In the genomic region with DNA sequence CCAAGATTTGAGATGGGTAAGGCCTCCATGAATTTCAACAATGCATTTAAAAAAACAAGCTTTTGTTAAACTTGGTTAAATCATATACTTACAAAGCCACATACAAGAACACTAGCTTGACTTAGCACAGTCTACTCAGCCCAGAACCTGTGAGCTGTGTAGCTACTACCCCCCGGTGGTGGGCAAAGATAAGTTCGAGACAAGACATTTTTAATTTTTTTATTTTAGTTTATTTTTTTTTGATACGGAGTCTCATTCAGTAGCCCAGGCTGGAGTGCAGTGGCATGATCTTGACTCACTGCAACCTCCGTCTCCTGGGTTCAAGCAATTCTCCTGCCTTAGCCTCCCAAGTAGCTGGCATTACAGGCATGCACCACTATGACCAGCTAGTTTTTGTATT, we compare ENCODE assay signal across 8 cellular contexts. TPM values are rescaled to one million over a fixed set of nuclear protein-coding genes. Genes with fewer than 3 reads are reported as not detected.
DNase-seq lines count a peak whose midpoint lies in the region; ATAC-seq and TF ChIP-seq lines count a peak whose summit lies in the region.

No MANE protein-coding gene starts in this region.

- BruUV-seq in PC-9 (replicated peaks; lab: Mats Ljungman, UMichigan): no TSS peak

- peaks cover 34% of the 10 kb centered on the region; the same call in 1 of the 2 replicates for H3F3A ChIP-seq in PC-9 (ENCODE audit: insufficient read depth, low read depth)

- H3K27ac Mint-ChIP-seq in activated naive CD4-positive, alpha-beta T cell treated with anti-CD3 and anti-CD28 coated beads for 36 hours: peak overlapping the region; percentile 26

- 0 out of 2 replicates have a peak, but pooled peaks cover 7% of the 10 kb centered on the region for H3K9me2 ChIP-seq in PC-9 (ENCODE audit: insufficient read depth)

- H3K4me3 Mint-ChIP-seq in activated naive CD4-positive, alpha-beta T cell treated with anti-CD3 and anti-CD28 coated beads for 36 hours: peak overlapping the region; percentile 25

- peak; percentile 49 for DNase-seq in AG09319 (ENCODE audit: extremely low read depth, low read depth)
- peak; percentile 67 for DNase-seq in H4 (ENCODE audit: low spot score)
- DNase-seq in PC-9: peak; percentile 39 to 62
- DNase-seq in activated naive CD4-positive, alpha-beta T cell treated with anti-CD3 and anti-CD28 coated beads for 36 hours: peak; percentile 79
- peak; percentile 22 for DNase-seq in iPS DF 6.9 (ENCODE audit: low read depth, low spot score)
- DNase-seq in stimulated activated CD8-positive, alpha-beta memory T cell treated with anti-CD3 and anti-CD28 coated beads, Interleukin-15, amount 100 ng/mL, for 1 hour (ENCODE audit: low read depth): peak; percentile 20
- DNase-seq in cortex of kidney (lab: John Stamatoyannopoulos, UW): no peak

- H3K79me2 ChIP-seq in PC-9 (ENCODE audit: low read depth): peaks cover 23% of the 10 kb centered on the region

- WGBS in iPS DF 6.9 (ENCODE audit: insufficient coverage, insufficient read length): no CpG with 5 or more reads among the region's 4 CpGs

- no peak for ATAC-seq in HG02852 (IDR thresholded peaks at IDR 0.05; ENCODE audit: unreplicated experiment)

- peak; percentile 54 for TF ChIP-seq CTCF in AG09319 (IDR thresholded peaks at IDR 0.05; ENCODE audit: low read depth, low read length)
- peak; percentile 67 for TF ChIP-seq CTCF in PC-9 (conservative IDR thresholded peaks at IDR 0.05)

- H3K4me1 ChIP-seq in PC-9 (replicated peaks; ENCODE audit: insufficient read depth): peaks cover 43% of the 10 kb centered on the region
- no peaks in the 10 kb centered on the region for H3K4me1 ChIP-seq in iPS DF 6.9 (ENCODE audit: control insufficient read depth, insufficient read depth, low read length)

- intact Hi-C loops in PC-9 (cut with micrococcal nuclease; ENCODE audit: unreplicated experiment): loop anchor here (1.0 kb wide), 2 partner anchors 32 to 218 kb away; no protein-coding TSS in a partner anchor
- intact Hi-C loops in activated naive CD4-positive, alpha-beta T cell treated with anti-CD3 and anti-CD28 coated beads for 36 hours (cut with micrococcal nuclease): loop anchor here (1.0 to 5.0 kb wide), 6 partner anchors 32 to 438 kb away; no protein-coding TSS in a partner anchor

- H4K20me1 ChIP-seq in PC-9 (ENCODE audit: insufficient read depth): no peaks in the 10 kb centered on the region

- POLR2A ChIA-PET in PC-9 (lab: Charles Lee; ENCODE audit: unreplicated experiment): interaction anchor here (0.7 kb wide), 3 partner anchors 144 to 1118 kb away, joined by 4 to 9 read pairs (median 8); no protein-coding TSS in a partner anchor

- H3K36me3 ChIP-seq in PC-9 (ENCODE audit: low read depth) (no peaks in the 10 kb centered on the region), iPS DF 6.9 (ENCODE audit: control insufficient read depth, insufficient read depth, low read length) (no peaks in the 10 kb centered on the region)

- H3K9me3 ChIP-seq in PC-9 (ENCODE audit: insufficient read depth, low read depth): no peaks in the 10 kb centered on the region
- no peaks in the 10 kb centered on the region for H3K9me3 ChIP-seq in iPS DF 6.9 (ENCODE audit: control insufficient read depth, insufficient read depth, low read length)

- H3K27me3 Mint-ChIP-seq in activated naive CD4-positive, alpha-beta T cell treated with anti-CD3 and anti-CD28 coated beads for 36 hours (ENCODE audit: low read depth): no peaks in the 10 kb centered on the region

- H2AFZ ChIP-seq in PC-9: no peak overlapping the region

- H3K9me3 Mint-ChIP-seq in activated naive CD4-positive, alpha-beta T cell treated with anti-CD3 and anti-CD28 coated beads for 36 hours: no peaks in the 10 kb centered on the region

- CTCF ChIA-PET in PC-9 (lab: Charles Lee): interaction anchor here (0.6 to 1.9 kb wide), 9 partner anchors 20 to 253 kb away, joined by 3 to 13 read pairs (median 4); no protein-coding TSS in a partner anchor
- CTCF ChIA-PET in activated naive CD4-positive, alpha-beta T cell treated with anti-CD3 and anti-CD28 coated beads for 36 hours (lab: Charles Lee): interaction anchor here (0.6 to 7.9 kb wide), 24 partner anchors 8 to 272 kb away, joined by 3 to 205 read pairs (median 5); a partner anchor contains a TSS

- H3K27ac ChIP-seq in PC-9 (no peak overlapping the region), iPS DF 6.9 (ENCODE audit: low read length) (no peak overlapping the region)

- H3K4me2 ChIP-seq in PC-9: no peak overlapping the region

- H3K4me1 Mint-ChIP-seq in activated naive CD4-positive, alpha-beta T cell treated with anti-CD3 and anti-CD28 coated beads for 36 hours (ENCODE audit: low read depth): peaks cover 41% of the 10 kb centered on the region

- H3K27me3 ChIP-seq in PC-9 (ENCODE audit: insufficient read depth, low read depth) (no peaks in the 10 kb centered on the region), iPS DF 6.9 (ENCODE audit: control insufficient read depth, insufficient read depth, low read length) (no peaks in the 10 kb centered on the region)

- H3K4me3 ChIP-seq in PC-9 (no peak overlapping the region), iPS DF 6.9 (ENCODE audit: low read length) (no peak overlapping the region)

- no peaks in the 10 kb centered on the region for H3K36me3 Mint-ChIP-seq in activated naive CD4-positive, alpha-beta T cell treated with anti-CD3 and anti-CD28 coated beads for 36 hours (ENCODE audit: low read depth)

RNA-seq across cellular contexts. Expression of a gene that starts 3.7 kb away (rescaled TPM):
- 34.7 and 50.5 TPM in 2 replicates for total RNA-seq in H4 (2014; rRNA removed; shearing (Covaris generic))
- total RNA-seq in PC-9 (2021): 26.5 and 28.1 TPM in 2 replicates
- total RNA-seq in activated naive CD4-positive, alpha-beta T cell treated with anti-CD3 and anti-CD28 coated beads for 36 hours: 10 to 100 TPM; 30.2 to 32.0 TPM

RNA-seq across cellular contexts. Expression of a gene that starts 12.2 kb away (rescaled TPM):
- 0.95 and 1.8 TPM in 2 replicates for total RNA-seq in H4 (2014; rRNA removed; shearing (Covaris generic))
- not detected in 2 replicates for total RNA-seq in PC-9 (2021)
- under 1 TPM; 0.21 to 0.25 TPM for total RNA-seq in activated naive CD4-positive, alpha-beta T cell treated with anti-CD3 and anti-CD28 coated beads for 36 hours

RNA-seq across cellular contexts. Expression of a gene that starts 45.0 kb away (rescaled TPM):
- total RNA-seq in H4 (2014; rRNA removed; shearing (Covaris generic)): not detected in 2 replicates
- not detected in 2 replicates for total RNA-seq in PC-9 (2021)
- 1 to 10 TPM; 1.2 TPM for total RNA-seq in activated naive CD4-positive, alpha-beta T cell treated with anti-CD3 and anti-CD28 coated beads for 36 hours

RNA-seq across cellular contexts. Expression of a gene that starts 45.9 kb away (rescaled TPM):
- 5.9 and 6.2 TPM in 2 replicates for total RNA-seq in H4 (2014; rRNA removed; shearing (Covaris generic))
- 28.2 and 30.3 TPM in 2 replicates for total RNA-seq in PC-9 (2021)
- total RNA-seq in activated naive CD4-positive, alpha-beta T cell treated with anti-CD3 and anti-CD28 coated beads for 36 hours: 10 to 100 TPM; 17.6 to 17.7 TPM
